36 cellular contexts compared by ENCODE assay signal in genomic region chr3:2547049-2547448, GRCh38.
"Had no signal": no experiment of that assay in that cellular context is flagged by ENCODE, and none has a peak within 500 bp of the region (broad histone marks: within the 10 kb centered on the region; RNA-seq: fewer than 3 reads in every experiment).

No MANE protein-coding gene starts in this region.

- H3K4me3 ChIP-seq: MG63 had no signal

- H3K9me3 ChIP-seq: MG63 had no signal

- DNase-seq: Karpas-422, Kasumi-1, MG63, MM.1S, MV-4-11, NCI-H1048, NCI-H1092, NCI-H1092 treated with DMSO at 0.1 percent for 48 hours, NCI-H1105 treated with DMSO at 0.1 percent for 48 hours, NCI-H1417, NCI-H1417 treated with DMSO at 0.1 percent for 48 hours, NCI-H1436, NCI-H1436 treated with DMSO at 0.1 percent for 48 hours, NCI-H146, NCI-H1694, NCI-H1694 treated with DMSO at 0.1 percent for 48 hours, NCI-H187, NCI-H187 treated with DMSO at 0.1 percent for 48 hours, NCI-H1930, NCI-H2029, NCI-H2029 treated with DMSO at 0.1 percent for 48 hours, NCI-H2081, NCI-H2081 treated with DMSO at 0.1 percent for 48 hours, NCI-H2107, NCI-H2171, NCI-H2171 treated with DMSO at 0.1 percent for 48 hours, NCI-H2227 treated with DMSO at 0.1 percent for 48 hours, NCI-H226, NCI-H345, NCI-H446, NCI-H446 treated with DMSO at 0.1 percent for 48 hours, NCI-H510A, NCI-H510A treated with DMSO at 0.1 percent for 48 hours, NCI-H524, NCI-H524 treated with DMSO at 0.1 percent for 48 hours, NCI-H526 had no signal

- H3K36me3 ChIP-seq: MG63 had no signal
